Comparison of ENCODE assay signal across 8 cellular contexts in the genomic region with DNA sequence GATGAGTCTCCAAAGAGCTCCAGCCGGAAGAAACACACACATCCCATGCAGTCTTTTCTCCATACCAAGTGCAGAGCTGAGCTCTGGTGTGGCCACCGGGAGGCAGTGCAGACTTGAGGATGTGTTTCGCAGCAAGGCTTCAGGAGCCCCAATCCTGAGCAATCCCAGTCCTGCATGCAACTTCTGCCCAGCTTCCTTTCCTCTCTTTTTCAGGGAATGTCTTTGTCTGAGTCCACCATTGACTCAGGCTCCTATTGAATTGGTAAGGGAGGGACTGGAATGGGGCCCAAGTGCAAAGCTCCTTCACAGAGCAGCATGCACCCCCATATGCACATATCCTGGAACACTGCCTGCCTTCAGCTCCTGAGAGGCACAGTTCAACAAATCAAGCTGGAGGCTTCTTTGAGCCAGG. TPM values are rescaled to one million over a fixed set of nuclear protein-coding genes. Genes with fewer than 3 reads are reported as not detected.
DNase-seq lines count a peak whose midpoint lies in the region; ATAC-seq and TF ChIP-seq lines count a peak whose summit lies in the region.

No MANE protein-coding gene starts in this region.

- H3K9me3 Mint-ChIP-seq in natural killer cell treated with Interleukin-12 subunit alpha and Interleukin-12 subunit beta and Interleukin-15 and Interleukin-18, amount 100 ng/mL, for 72 hours, result no peaks in the 10 kb centered on the region
- no peaks in the 10 kb centered on the region for H3K9me3 Mint-ChIP-seq in natural killer cell

- no peak overlapping the region for H3K27ac Mint-ChIP-seq in natural killer cell treated with Interleukin-12 subunit alpha and Interleukin-12 subunit beta and Interleukin-15 and Interleukin-18, amount 100 ng/mL, for 72 hours
- no peak overlapping the region for H3K27ac Mint-ChIP-seq in natural killer cell

- intact Hi-C loops in natural killer cell (cut with micrococcal nuclease), result no loop called here

- no peak for DNase-seq in natural killer cell treated with Interleukin-12 subunit alpha and Interleukin-12 subunit beta and Interleukin-15 and Interleukin-18, amount 100 ng/mL, for 72 hours (ENCODE audit: low spot score)
- DNase-seq in natural killer cell (no peak), NCI-H146 treated with DMSO at 0.1 percent for 48 hours (lab: John Stamatoyannopoulos, UW; ENCODE audit: unreplicated experiment) (peak; percentile 63), SW 1271 (lab: John Stamatoyannopoulos, UW) (peak; percentile 38 to 87), choroid plexus epithelial cell (ENCODE audit: low read depth) (peak; percentile 94), left lobe of liver (ENCODE audit: low spot score) (peak; percentile 65)
- DNase-seq in stimulated activated CD4-positive, alpha-beta T cell treated with anti-CD3 and anti-CD28 coated beads, Interleukin-4, amount 100 ng/mL, for 48 hours (ENCODE audit: low read depth in 2 of 2), result peak; percentile 23 to 35

- H3K4me3 ChIP-seq in choroid plexus epithelial cell (ENCODE audit: low read depth, low read length), result no peak overlapping the region

- H3K27me3 Mint-ChIP-seq in natural killer cell treated with Interleukin-12 subunit alpha and Interleukin-12 subunit beta and Interleukin-15 and Interleukin-18, amount 100 ng/mL, for 72 hours, result peaks cover 21 to 52% of the 10 kb centered on the region in 2 donors
- peaks cover 40 to 71% of the 10 kb centered on the region in 2 donors for H3K27me3 Mint-ChIP-seq in natural killer cell (ENCODE audit: low read depth in 2 of 2)

- H3K4me3 Mint-ChIP-seq in natural killer cell treated with Interleukin-12 subunit alpha and Interleukin-12 subunit beta and Interleukin-15 and Interleukin-18, amount 100 ng/mL, for 72 hours, result no peak overlapping the region
- no peak overlapping the region for H3K4me3 Mint-ChIP-seq in natural killer cell

- no peaks in the 10 kb centered on the region for H3K4me1 Mint-ChIP-seq in natural killer cell treated with Interleukin-12 subunit alpha and Interleukin-12 subunit beta and Interleukin-15 and Interleukin-18, amount 100 ng/mL, for 72 hours (ENCODE audit: low read depth in 2 of 2)
- H3K4me1 Mint-ChIP-seq in natural killer cell, result no peaks in the 10 kb centered on the region

- TF ChIP-seq CTCF in natural killer cell (IDR thresholded peaks at IDR 0.05) (no peak), choroid plexus epithelial cell (conservative IDR thresholded peaks at IDR 0.05; ENCODE audit: low read depth, low read length) (peak; percentile 96)

- ATAC-seq in natural killer cell treated with Interleukin-12 subunit alpha and Interleukin-12 subunit beta and Interleukin-15 and Interleukin-18, amount 100 ng/mL, for 72 hours, result peak; percentile 53 to 73
- ATAC-seq in natural killer cell, result no peak
- peak; percentile 99 for ATAC-seq in left lobe of liver
- ATAC-seq in GM18858 (IDR thresholded peaks at IDR 0.05; ENCODE audit: unreplicated experiment), result no peak

- H3K36me3 Mint-ChIP-seq in natural killer cell treated with Interleukin-12 subunit alpha and Interleukin-12 subunit beta and Interleukin-15 and Interleukin-18, amount 100 ng/mL, for 72 hours, result no peaks in the 10 kb centered on the region
- H3K36me3 Mint-ChIP-seq in natural killer cell, result no peaks in the 10 kb centered on the region

RNA-seq across cellular contexts. Expression of a gene that starts 50.5 kb away (rescaled TPM):
- not detected for total RNA-seq in natural killer cell treated with Interleukin-12 subunit alpha and Interleukin-12 subunit beta and Interleukin-15 and Interleukin-18, amount 100 ng/mL, for 72 hours
- total RNA-seq in natural killer cell (not detected), left lobe of liver (0.55 TPM)

Comparison
In these comparisons a context has a peak if more than half of its experiments do, and no peak if none do; other contexts are left out.
1. ATAC-seq: peak in natural killer cell treated with Interleukin-12 subunit alpha and Interleukin-12 subunit beta and Interleukin-15 and Interleukin-18, amount 100 ng/mL, for 72 hours (2 of 2) and left lobe of liver (single experiment); none in natural killer cell (0 of 3) and GM18858 (single experiment).
2. DNase-seq: peak in NCI-H146 treated with DMSO at 0.1 percent for 48 hours (single experiment), SW 1271 (2 of 2), choroid plexus epithelial cell (single experiment), left lobe of liver (single experiment) and stimulated activated CD4-positive, alpha-beta T cell treated with anti-CD3 and anti-CD28 coated beads, Interleukin-4, amount 100 ng/mL, for 48 hours (2 of 2); none in natural killer cell treated with Interleukin-12 subunit alpha and Interleukin-12 subunit beta and Interleukin-15 and Interleukin-18, amount 100 ng/mL, for 72 hours (single experiment) and natural killer cell (single experiment).